In the genomic region with DNA sequence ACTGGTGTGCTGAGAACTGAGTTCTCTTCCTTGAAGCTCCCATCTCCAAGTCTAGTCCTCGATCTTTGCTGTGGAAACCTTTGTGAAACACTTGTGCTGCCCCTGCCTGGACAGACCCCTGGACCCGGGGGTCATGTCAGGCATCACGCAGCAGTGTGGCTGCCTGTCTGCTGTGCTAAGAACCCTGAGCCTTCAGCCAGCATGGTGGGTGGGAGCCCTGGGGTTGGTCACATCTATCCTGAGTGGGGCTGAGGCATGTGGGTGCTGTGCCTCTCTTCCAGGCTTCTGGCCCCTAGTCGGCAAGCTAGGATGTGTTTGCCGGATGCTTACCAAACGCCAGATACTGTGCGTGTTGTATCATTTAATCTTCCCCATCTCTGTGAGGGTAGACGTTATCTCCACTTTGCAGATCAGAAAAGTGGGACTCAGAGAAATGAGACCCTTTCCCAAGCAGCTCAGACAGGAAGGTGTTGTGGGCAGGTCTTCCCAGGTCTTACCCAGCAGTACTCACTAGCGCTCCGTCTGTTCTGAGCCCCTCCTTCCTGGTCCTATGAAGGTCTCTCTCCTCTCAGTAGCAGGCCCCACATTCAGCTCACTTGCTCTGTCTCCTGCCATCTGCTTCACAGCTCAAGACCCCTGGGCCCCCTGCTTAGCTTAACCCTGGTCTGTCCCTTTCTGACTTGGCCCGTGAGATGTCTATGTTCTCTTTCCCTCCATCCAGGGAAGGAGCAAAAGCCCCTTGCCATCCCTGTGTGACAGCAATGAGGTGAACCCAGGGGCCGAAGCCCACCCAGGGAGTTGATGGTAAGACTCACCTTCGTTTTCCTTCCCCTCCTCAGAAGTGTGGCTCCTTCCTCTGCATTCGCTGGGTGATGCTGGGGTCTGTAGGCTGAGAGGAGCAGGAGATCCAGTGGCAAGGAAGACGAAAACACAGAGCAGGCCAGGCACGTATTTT, we compare ENCODE assay signal across 16 cellular contexts.
DNase-seq lines count a peak whose midpoint lies in the region; ATAC-seq and TF ChIP-seq lines count a peak whose summit lies in the region.
"Had no signal": no experiment of that assay in that cellular context is flagged by ENCODE, and none has a peak within 500 bp of the region (broad histone marks: within the 10 kb centered on the region; RNA-seq: fewer than 3 reads in every experiment).

No MANE protein-coding gene starts in this region.

- no peak overlapping the region for H2BK15ac ChIP-seq in H9 (ENCODE audit: low read depth, low read length)

- WGBS in H9 (ENCODE audit: extremely low coverage, insufficient read length, low lambda C conversion rate): no CpG with 5 or more reads among the region's 16 CpGs

- H3K27ac Mint-ChIP-seq in CD4-positive, alpha-beta T cell: peak overlapping the region; percentile 77
- peak overlapping the region in 2 of 3 experiments; percentile 49 to 87; a peak in 4 of 7 replicates for H3K27ac Mint-ChIP-seq in H9
- peak overlapping the region; percentile 27 for H3K27ac Mint-ChIP-seq in stimulated activated memory B cell treated with anti-CD40 and anti-IgM and Interleukin-4, amounts not matched to agents 10 μg/mL and 1 μg/mL and 100 μg/mL, for 72 hours
- H3K27ac Mint-ChIP-seq: mesothelial cell of epicardium had no signal

- H2BK5ac ChIP-seq in H9 (ENCODE audit: insufficient read length, low read length): no peak overlapping the region

- no peak for TF ChIP-seq CTCF in CD4-positive, alpha-beta T cell (IDR thresholded peaks at IDR 0.05)
- TF ChIP-seq CTCF in H9 (conservative IDR thresholded peaks at IDR 0.05): no peak
- TF ChIP-seq CTCF in ascending aorta (IDR thresholded peaks at IDR 0.05): no peak

- H3K9me3 ChIP-seq in CD4-positive, alpha-beta T cell (ENCODE audit: control insufficient read depth, low read length): no peaks in the 10 kb centered on the region
- no peaks in the 10 kb centered on the region for H3K9me3 ChIP-seq in H9 (ENCODE audit: control insufficient read depth, low read depth, low read length)
- H3K9me3 ChIP-seq in ascending aorta: no peaks in the 10 kb centered on the region

- no peaks in the 10 kb centered on the region for H3K27me3 ChIP-seq in CD4-positive, alpha-beta T cell (ENCODE audit: control insufficient read depth, insufficient read depth, low read length)
- no peaks in the 10 kb centered on the region for H3K27me3 ChIP-seq in H9 (ENCODE audit: insufficient read depth, low read length)
- H3K27me3 ChIP-seq in ascending aorta: no peaks in the 10 kb centered on the region
- H3K27me3 ChIP-seq: tibial nerve had no signal

- H3K9ac ChIP-seq in H9 (ENCODE audit: extremely low read depth, insufficient read length, low read length): no peak overlapping the region
- H3K9ac ChIP-seq: GM23248 had no signal

- no peak overlapping the region for H3K4me3 ChIP-seq in ascending aorta
- H3K4me3 ChIP-seq: GM23248, K562, tibial nerve had no signal

- no peak overlapping the region for H3T11ph ChIP-seq in H9 (ENCODE audit: low read length)

- H3K27ac ChIP-seq in CD4-positive, alpha-beta T cell (ENCODE audit: low read depth, low read length): no peak overlapping the region
- H3K27ac ChIP-seq in H9 (ENCODE audit: insufficient read length, low read depth, low read length): no peak overlapping the region
- peak overlapping the region; percentile 62 to 70 for H3K27ac ChIP-seq in ascending aorta
- H3K27ac ChIP-seq: GM23248, tibial nerve had no signal

- no peak for ATAC-seq in CD4-positive, alpha-beta T cell (ENCODE audit: poor library complexity)
- ATAC-seq in stimulated activated memory B cell treated with anti-CD40 and anti-IgM and Interleukin-4, amounts not matched to agents 10 μg/mL and 1 μg/mL and 100 μg/mL, for 72 hours: no peak
- ATAC-seq in HG03520 (IDR thresholded peaks at IDR 0.05; ENCODE audit: unreplicated experiment) (no peak), GM18907 (IDR thresholded peaks at IDR 0.05; ENCODE audit: unreplicated experiment) (no peak), left ventricle myocardium superior (no peak)
- ATAC-seq: K562 had no signal

- H3K4me3 Mint-ChIP-seq in CD4-positive, alpha-beta T cell: no peak overlapping the region
- no peak overlapping the region for H3K4me3 Mint-ChIP-seq in H9
- H3K4me3 Mint-ChIP-seq in stimulated activated memory B cell treated with anti-CD40 and anti-IgM and Interleukin-4, amounts not matched to agents 10 μg/mL and 1 μg/mL and 100 μg/mL, for 72 hours: no peak overlapping the region
- H3K4me3 Mint-ChIP-seq: dendritic cell treated with granulocyte-macrophage colony-stimulating factor and Interleukin-4, amounts not matched to agents 40 ng/mL and 50 ng/mL, for 4 days; mesothelial cell of epicardium had no signal

- H2BK120ac ChIP-seq in H9 (ENCODE audit: low read depth, low read length, poor library complexity, severe bottlenecking): no peak overlapping the region

- H3K4me1 ChIP-seq in H9 (ENCODE audit: insufficient read depth, low read length): peaks cover 6% of the 10 kb centered on the region; the same call in 1 of the 2 replicates
- peaks cover 0 to 8% of the 10 kb centered on the region in 2 donors for H3K4me1 ChIP-seq in ascending aorta
- H3K4me1 ChIP-seq: tibial nerve had no signal

- H3K14ac ChIP-seq in H9 (ENCODE audit: insufficient read depth, low read length): no peak overlapping the region

- no peak overlapping the region for H3K4me2 ChIP-seq in H9 (ENCODE audit: insufficient read depth, insufficient read length, low read length)

- peaks cover 58% of the 10 kb centered on the region for H3K4me1 Mint-ChIP-seq in CD4-positive, alpha-beta T cell (ENCODE audit: low read depth)
- H3K4me1 Mint-ChIP-seq in H9: peaks cover 10 to 32% of the 10 kb centered on the region in 2 experiments
- H3K4me1 Mint-ChIP-seq in stimulated activated memory B cell treated with anti-CD40 and anti-IgM and Interleukin-4, amounts not matched to agents 10 μg/mL and 1 μg/mL and 100 μg/mL, for 72 hours: peaks cover 30% of the 10 kb centered on the region
- H3K4me1 Mint-ChIP-seq: mesothelial cell of epicardium had no signal

- CTCF ChIA-PET in CD4-positive, alpha-beta T cell (lab: Charles Lee): no interaction called here

- no peak overlapping the region for H2AFZ ChIP-seq in H9 (ENCODE audit: low read length)
- H2AFZ ChIP-seq: GM23248 had no signal

- no peaks in the 10 kb centered on the region for H4K20me1 ChIP-seq in H9 (ENCODE audit: control insufficient read depth, insufficient read depth, insufficient read length)

- no peak overlapping the region for H4K5ac ChIP-seq in H9 (ENCODE audit: insufficient read length, low read depth, low read length)

- H3K4ac ChIP-seq in H9 (ENCODE audit: low read depth, low read length): no peak overlapping the region

- H3K23me2 ChIP-seq in H9 (ENCODE audit: insufficient read length, low read depth, low read length, poor library complexity, severe bottlenecking): no peaks in the 10 kb centered on the region

- H3K9me3 Mint-ChIP-seq in CD4-positive, alpha-beta T cell: no peaks in the 10 kb centered on the region
- H3K9me3 Mint-ChIP-seq in H9: peaks cover 0 to 4% of the 10 kb centered on the region in 2 experiments; a peak in 3 of 5 replicates
- no peaks in the 10 kb centered on the region for H3K9me3 Mint-ChIP-seq in stimulated activated memory B cell treated with anti-CD40 and anti-IgM and Interleukin-4, amounts not matched to agents 10 μg/mL and 1 μg/mL and 100 μg/mL, for 72 hours
- H3K9me3 Mint-ChIP-seq: dendritic cell treated with granulocyte-macrophage colony-stimulating factor and Interleukin-4, amounts not matched to agents 40 ng/mL and 50 ng/mL, for 4 days; mesothelial cell of epicardium; stimulated activated naive B cell treated with anti-CD40 and anti-IgM and Interleukin-4, amounts not matched to agents 10 μg/mL and 1 μg/mL and 100 μg/mL, for 72 hours had no signal

- H3K79me1 ChIP-seq in H9 (ENCODE audit: insufficient read depth, low read depth, low read length, poor library complexity, severe bottlenecking): no peaks in the 10 kb centered on the region

- intact Hi-C loops in CD4-positive, alpha-beta T cell (cut with DNase I, micrococcal nuclease): no loop called here
- intact Hi-C loops in ascending aorta (cut with DNase I): no loop called here
- intact Hi-C loops in left ventricle myocardium superior (cut with micrococcal nuclease): no loop called here

- no peak overlapping the region for H3K18ac ChIP-seq in H9 (ENCODE audit: insufficient read length, low read depth, low read length)

- no peak for DNase-seq in CD4-positive, alpha-beta T cell
- DNase-seq in H9 (no peak), ascending aorta (ENCODE audit: low spot score in 2 of 2) (peak in 1 of 2 donors; percentile 58), left ventricle myocardium superior (no peak)
- DNase-seq: activated T-cell treated with anti-CD3 and anti-CD28 coated beads, Interleukin-2, amount 50 U/mL, for 1 hour; GM23248; NCI-H1694; NCI-H774; stimulated activated naive B cell treated with anti-CD40 and anti-IgM and Interleukin-4, amounts not matched to agents 10 μg/mL and 1 μg/mL and 100 μg/mL, for 72 hours had no signal

- H3K23ac ChIP-seq in H9 (ENCODE audit: insufficient read length, low read depth, low read length): no peak overlapping the region

- POLR2A ChIA-PET in CD4-positive, alpha-beta T cell (lab: Charles Lee): no interaction called here

- no peak overlapping the region for H4K91ac ChIP-seq in H9 (ENCODE audit: insufficient read length, low read depth, low read length)

- H3K36me3 Mint-ChIP-seq in CD4-positive, alpha-beta T cell (ENCODE audit: low read depth): peaks cover 71% of the 10 kb centered on the region
- peaks cover 0 to 6% (median 0%) of the 10 kb centered on the region in 3 experiments; a peak in 2 of 7 replicates for H3K36me3 Mint-ChIP-seq in H9 (ENCODE audit: insufficient read depth in 1 of 3, low read depth in 3 of 3)
- peaks cover 10% of the 10 kb centered on the region for H3K36me3 Mint-ChIP-seq in stimulated activated memory B cell treated with anti-CD40 and anti-IgM and Interleukin-4, amounts not matched to agents 10 μg/mL and 1 μg/mL and 100 μg/mL, for 72 hours
- H3K36me3 Mint-ChIP-seq: mesothelial cell of epicardium had no signal

- no peak overlapping the region for H4K8ac ChIP-seq in H9 (replicated peaks; ENCODE audit: insufficient read length, low read depth, low read length)

- H3K56ac ChIP-seq in H9 (ENCODE audit: insufficient read length, low read depth, low read length): no peak overlapping the region

- no peaks in the 10 kb centered on the region for H3K27me3 Mint-ChIP-seq in CD4-positive, alpha-beta T cell
- peaks cover 16% of the 10 kb centered on the region for H3K27me3 Mint-ChIP-seq in H9 (ENCODE audit: low read depth)
- H3K27me3 Mint-ChIP-seq in stimulated activated memory B cell treated with anti-CD40 and anti-IgM and Interleukin-4, amounts not matched to agents 10 μg/mL and 1 μg/mL and 100 μg/mL, for 72 hours: no peaks in the 10 kb centered on the region
- H3K27me3 Mint-ChIP-seq: dendritic cell treated with granulocyte-macrophage colony-stimulating factor and Interleukin-4, amounts not matched to agents 40 ng/mL and 50 ng/mL, for 4 days; stimulated activated naive B cell treated with anti-CD40 and anti-IgM and Interleukin-4, amounts not matched to agents 10 μg/mL and 1 μg/mL and 100 μg/mL, for 72 hours had no signal

- peaks cover 0 to 13% of the 10 kb centered on the region in 2 donors for H3K36me3 ChIP-seq in ascending aorta
- H3K36me3 ChIP-seq: tibial nerve had no signal

- no peak overlapping the region for H2BK12ac ChIP-seq in H9 (ENCODE audit: insufficient read length, low read depth, low read length)

- no peak overlapping the region for H2BK20ac ChIP-seq in H9 (ENCODE audit: low read depth, low read length, poor library complexity, severe bottlenecking)

- H2AK5ac ChIP-seq in H9 (ENCODE audit: insufficient read length, low read length): no peak overlapping the region

- H3K79me2 ChIP-seq in H9 (ENCODE audit: insufficient read depth, low read length): no peaks in the 10 kb centered on the region

Comparison
In these comparisons a context has a peak if more than half of its experiments do, and no peak if none do; other contexts are left out.
1. H3K27ac ChIP-seq: peak in ascending aorta (2 of 2); none in CD4-positive, alpha-beta T cell (single experiment) and H9 (single experiment).
2. H3K27ac Mint-ChIP-seq: peak in every context shown above with its lines; median percentile 77 in CD4-positive, alpha-beta T cell; 68 in H9; 27 in stimulated activated memory B cell treated with anti-CD40 and anti-IgM and Interleukin-4, amounts not matched to agents 10 μg/mL and 1 μg/mL and 100 μg/mL, for 72 hours.